Comparison of ENCODE assay signal across 30 cellular contexts in genomic region chr19:55466246-55466614, GRCh38. TPM values are rescaled to one million over a fixed set of nuclear protein-coding genes. Genes with fewer than 3 reads are reported as not detected.
"Had no signal": no experiment of that assay in that cellular context is flagged by ENCODE, and none has a peak within 500 bp of the region (broad histone marks: within the 10 kb centered on the region; RNA-seq: fewer than 3 reads in every experiment).

No MANE protein-coding gene starts in this region.

- H2AFZ ChIP-seq: hepatocyte had no signal

- H3K79me2 ChIP-seq: hepatocyte had no signal

- H3K36me3 ChIP-seq: gastroesophageal sphincter, heart left ventricle, left lung, prostate gland, right atrium auricular region, sigmoid colon, thoracic aorta, tibial nerve, upper lobe of right lung, uterus had no signal

- H3K4me3 ChIP-seq: dorsolateral prefrontal cortex, gastroesophageal sphincter, heart left ventricle, hepatocyte, left lung, prostate gland, right atrium auricular region, sigmoid colon, thoracic aorta, tibial nerve, upper lobe of right lung, uterus had no signal

- H3K27me3 ChIP-seq: dorsolateral prefrontal cortex, gastroesophageal sphincter, heart left ventricle, hepatocyte, left lung, right atrium auricular region, sigmoid colon, tibial nerve, upper lobe of right lung, uterus had no signal

- H3K4me1 ChIP-seq: prostate gland, uterus had no signal

- FAIRE-seq: islet of Langerhans had no signal

- H3K4me2 ChIP-seq: hepatocyte had no signal

- H3K9me3 ChIP-seq: gastroesophageal sphincter, heart left ventricle, left lung, prostate gland, right atrium auricular region, sigmoid colon, thoracic aorta, tibial nerve, upper lobe of right lung, uterus had no signal

- H3K27ac ChIP-seq: epithelial cell of prostate, gastroesophageal sphincter, heart left ventricle, hepatocyte, left lung, prostate gland, right atrium auricular region, sigmoid colon, thoracic aorta, tibial nerve, upper lobe of right lung had no signal

- DNase-seq: cortex of kidney; dorsolateral prefrontal cortex; effector CD4-positive, alpha-beta T cell; foreskin fibroblast; left cardiac atrium; mesendoderm; midbrain; naive thymus-derived CD4-positive, alpha-beta T cell; nucleus accumbens; sigmoid colon; stimulated activated naive B cell treated with anti-CD40 and anti-IgM and Interleukin-4, amounts not matched to agents 10 μg/mL and 1 μg/mL and 100 μg/mL, for 72 hours; upper lobe of right lung; uterus had no signal

RNA-seq across cellular contexts. Expression of gene C19orf85, which starts 1.7 kb away (rescaled TPM):
- total RNA-seq: esophagus mucosa; gastroesophageal sphincter; heart left ventricle; hepatocyte; kidney epithelial cell; left cardiac atrium; left lung; lower leg skin; lung microvascular endothelial cell; mucosa of gallbladder; naive thymus-derived CD4-positive, alpha-beta T cell; osteocyte; prostate gland; right atrium auricular region; sigmoid colon; skeletal muscle tissue; thoracic aorta; tibial nerve; upper lobe of right lung; uterus had no signal
- polyA plus RNA-seq: heart left ventricle; hepatocyte; naive thymus-derived CD4-positive, alpha-beta T cell had no signal

RNA-seq across cellular contexts. Expression of gene SSC5D, which starts 22.0 kb away (rescaled TPM):
- total RNA-seq: lung microvascular endothelial cell had no signal
- polyA plus RNA-seq: naive thymus-derived CD4-positive, alpha-beta T cell had no signal
